Comparison of ENCODE assay signal across 26 cellular contexts in genomic region chr1:232899278-232899677, GRCh38.
"Had no signal": no experiment of that assay in that cellular context is flagged by ENCODE, and none has a peak within 500 bp of the region (broad histone marks: within the 10 kb centered on the region; RNA-seq: fewer than 3 reads in every experiment).

No MANE protein-coding gene starts in this region.

- H3K27ac ChIP-seq: breast epithelium, esophagus muscularis mucosa, foreskin keratinocyte, heart right ventricle, pancreas, prostate gland, sigmoid colon, stomach, thyroid gland had no signal

- H3K27me3 ChIP-seq: breast epithelium, esophagus muscularis mucosa, pancreas, sigmoid colon, stomach, thyroid gland had no signal

- H3K36me3 ChIP-seq: breast epithelium, esophagus muscularis mucosa, heart right ventricle, pancreas, prostate gland, sigmoid colon, stomach, thyroid gland had no signal

- H3K4me1 ChIP-seq: foreskin keratinocyte, pancreas, sigmoid colon had no signal

- ATAC-seq: activated CD8-positive, alpha-beta T cell treated with anti-CD3 and anti-CD28 coated beads for 36 hours; activated naive CD8-positive, alpha-beta T cell treated with anti-CD3 and anti-CD28 coated beads, Interleukin-2, amount 50 U/mL, for 24 hours; activated T-cell treated with anti-CD3 and anti-CD28 coated beads, Interleukin-2, amount 50 U/mL, for 4 hours; activated T-helper 17 cell treated with anti-CD3 and anti-CD28 coated beads, Interleukin-2, amount 50 U/mL, for 72 hours; foreskin keratinocyte; heart right ventricle; naive thymus-derived CD4-positive, alpha-beta T cell; pancreas; stimulated activated naive B cell treated with anti-CD40 and anti-IgM and Interleukin-4, amounts not matched to agents 10 μg/mL and 1 μg/mL and 100 μg/mL, for 72 hours had no signal

- DNase-seq: activated B cell treated with CpG ODN at 0.5 μM for 24 hours; activated CD4-positive, alpha-beta T cell treated with anti-CD3 and anti-CD28 coated beads, Interleukin-2, amount 50 U/mL, for 1 hour; activated CD8-positive, alpha-beta T cell treated with anti-CD3 and anti-CD28 coated beads for 36 hours; activated gamma-delta T cell treated with Interleukin-2 at 50 U/mL for 16 hours; activated naive CD8-positive, alpha-beta T cell treated with anti-CD3 and anti-CD28 coated beads, Interleukin-2, amount 50 U/mL, for 24 hours; activated T-cell treated with anti-CD3 and anti-CD28 coated beads, Interleukin-2, amount 50 U/mL, for 4 hours; amygdala; central memory CD4-positive, alpha-beta T cell; effector CD4-positive, alpha-beta T cell; foreskin keratinocyte; heart right ventricle; naive thymus-derived CD4-positive, alpha-beta T cell; nucleus accumbens; pancreas; sigmoid colon; small intestine; stimulated activated CD4-positive, alpha-beta T cell treated with anti-CD3 and anti-CD28 coated beads, Interleukin-1b, Interleukin-23, amount 100 ng/mL, for 48 hours; stimulated activated CD4-positive, alpha-beta T cell treated with anti-CD3 and anti-CD28 coated beads, Interleukin-4, amount 100 ng/mL, for 4 hours; stimulated activated CD8-positive, alpha-beta memory T cell treated with anti-CD3 and anti-CD28 coated beads, Interleukin-4, amount 100 ng/mL, for 48 hours; stimulated activated naive B cell treated with anti-CD40 and anti-IgM and Interleukin-4, amounts not matched to agents 10 μg/mL and 1 μg/mL and 100 μg/mL, for 72 hours; stomach; thyroid gland had no signal

- H3K9me3 ChIP-seq: pancreas, prostate gland, thyroid gland had no signal

- H3K4me3 ChIP-seq: breast epithelium, esophagus muscularis mucosa, heart right ventricle, pancreas, prostate gland, sigmoid colon, stomach, thyroid gland had no signal
